In genomic region chrX:119802546-119802945, GRCh38 we compare ENCODE assay signal across 6 cellular contexts. TPM values are rescaled to one million over a fixed set of nuclear protein-coding genes. Genes with fewer than 3 reads are reported as not detected.
"Had no signal": no experiment of that assay in that cellular context is flagged by ENCODE, and none has a peak within 500 bp of the region (broad histone marks: within the 10 kb centered on the region; RNA-seq: fewer than 3 reads in every experiment).

No MANE protein-coding gene starts in this region.

- H3K4me1 Mint-ChIP-seq: IgD-negative memory B cell had no signal

- H3K9me3 Mint-ChIP-seq: IgD-negative memory B cell had no signal

- H3K4me3 ChIP-seq: K562 had no signal

- DNase-seq: IMR-90, KBM-7 had no signal

- H3K27me3 Mint-ChIP-seq: IgD-negative memory B cell had no signal

- H3K4me3 Mint-ChIP-seq: IgD-negative memory B cell had no signal

- ATAC-seq: HepG2, K562 had no signal

- H3K27ac ChIP-seq: HL-60 had no signal

RNA-seq across cellular contexts. Expression of gene SOWAHD, which starts 44.2 kb away (rescaled TPM):
- total RNA-seq: K562 had no signal
